ENCODE assay signal across 10 cellular contexts in genomic region chr14:102279688-102280348, GRCh38. TPM values are rescaled to one million over a fixed set of nuclear protein-coding genes. Genes with fewer than 3 reads are reported as not detected.
DNase-seq lines count a peak whose midpoint lies in the region; ATAC-seq, FAIRE-seq and TF ChIP-seq lines count a peak whose summit lies in the region.
"Had no signal": no experiment of that assay in that cellular context is flagged by ENCODE, and none has a peak within 500 bp of the region (broad histone marks: within the 10 kb centered on the region; RNA-seq: fewer than 3 reads in every experiment).

No MANE protein-coding gene starts in this region.

- no peak for TF ChIP-seq CTCF in astrocyte of the cerebellum (IDR thresholded peaks at IDR 0.05; ENCODE audit: low read depth, low read length, missing control alignments)

- TF ChIP-seq POLR2A in H54 (IDR thresholded peaks at IDR 0.05; ENCODE audit: low read depth, low read length), result no peak; the same call in 1 of the 2 replicates

- in situ Hi-C loops in astrocyte of the cerebellum (cut with HindIII; ENCODE audit: low sequenced_read_pairs), result no loop called here

- H3K4me3 ChIP-seq in astrocyte of the cerebellum (ENCODE audit: low read depth, low read length), result no peak overlapping the region
- H3K4me3 ChIP-seq: SK-N-MC had no signal

- intact Hi-C loops in posterior vena cava (cut with DNase I), result no loop called here

- FAIRE-seq in A204.1 (lab: Jason Lieb, UNC) (peak; percentile 97), H54 (lab: Jason Lieb, UNC) (peak; percentile 95), GM19239 (lab: Jason Lieb, UNC) (no peak)
- FAIRE-seq: islet of Langerhans had no signal

- no peak for ATAC-seq in GM19023 (IDR thresholded peaks at IDR 0.05; ENCODE audit: unreplicated experiment)

- DNase-seq in H54 (ENCODE audit: insufficient read length, low spot score) (peak; percentile 71), astrocyte of the cerebellum (ENCODE audit: low read depth) (peak; percentile 97), kidney tubule cell (ENCODE audit: low spot score) (peak; percentile 100), NCI-H446 (lab: John Stamatoyannopoulos, UW) (no peak), posterior vena cava (ENCODE audit: low spot score) (no peak), GM19239 (ENCODE audit: insufficient read length, low spot score) (no peak)

RNA-seq across cellular contexts. Expression of gene MOK, which starts 25.1 kb away (rescaled TPM):
- total RNA-seq in posterior vena cava, result 10 to 100 TPM in 1 of 2 donors, 1 to 10 TPM in 1; 8.4 to 10.0 TPM

RNA-seq across cellular contexts. Expression of gene ZNF839, which starts 39.7 kb away (rescaled TPM):
- total RNA-seq in posterior vena cava, result 1 to 10 TPM; 5.0 to 6.6 TPM

Comparison
In these comparisons a context has a peak if more than half of its experiments do, and no peak if none do; other contexts are left out.
1. DNase-seq: peak in H54 (single experiment), astrocyte of the cerebellum (single experiment) and kidney tubule cell (single experiment); none in NCI-H446 (0 of 2), posterior vena cava (single experiment) and GM19239 (single experiment).